Comparison of ENCODE assay signal across 26 cellular contexts in the genomic region with DNA sequence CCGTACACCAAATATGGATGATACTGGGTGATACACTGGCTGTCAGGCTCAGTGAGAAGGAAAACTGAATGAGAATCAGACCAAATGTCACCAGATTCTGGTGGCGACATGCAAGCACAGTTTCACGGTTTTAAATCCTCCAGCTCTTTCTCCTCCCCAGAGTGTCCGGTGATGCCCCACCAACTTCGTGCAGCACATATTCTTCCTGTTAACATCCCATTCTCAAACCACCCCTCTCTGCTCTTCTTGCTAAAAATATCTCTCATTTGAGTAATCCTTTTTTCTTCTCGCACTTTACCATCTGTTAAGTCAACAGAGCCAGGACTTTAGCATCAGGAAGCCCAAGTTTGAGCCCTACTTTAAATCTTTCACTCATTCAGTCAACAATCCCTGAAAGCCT.
A peak's percentile ranks its signal among the peaks of the same experiment; 100 is the strongest.
DNase-seq lines count a peak whose midpoint lies in the region; ATAC-seq and TF ChIP-seq lines count a peak whose summit lies in the region.
"Had no signal": no experiment of that assay in that cellular context is flagged by ENCODE, and none has a peak within 500 bp of the region (broad histone marks: within the 10 kb centered on the region; RNA-seq: fewer than 3 reads in every experiment).

No MANE protein-coding gene starts in this region.

- H3K9me3 Mint-ChIP-seq in osteocyte (ENCODE audit: unreplicated experiment) = peaks cover 5% of the 10 kb centered on the region
- peaks cover 0 to 9% of the 10 kb centered on the region in 2 donors for H3K9me3 Mint-ChIP-seq in stimulated activated naive CD8-positive, alpha-beta T cell treated with anti-CD3 and anti-CD28 coated beads, Interleukin-15, amount 100 ng/mL, for 72 hours
- H3K9me3 Mint-ChIP-seq: activated naive CD4-positive, alpha-beta T cell treated with anti-CD3 and anti-CD28 coated beads, Interleukin-2, amount 50 U/mL, for 24 hours; activated T-helper 17 cell treated with anti-CD3 and anti-CD28 coated beads, Interleukin-2, amount 50 U/mL, for 72 hours; natural killer cell had no signal

- no peak for TF ChIP-seq POLR2A in esophagus squamous epithelium (IDR thresholded peaks at IDR 0.05)

- peak; percentile 5 for DNase-seq in Ammon's horn (ENCODE audit: low spot score)
- peak; percentile 80 for DNase-seq in NCI-H82 treated with DMSO at 0.1 percent for 48 hours (lab: John Stamatoyannopoulos, UW; ENCODE audit: unreplicated experiment)
- DNase-seq in esophagus squamous epithelium (lab: John Stamatoyannopoulos, UW) = no peak
- DNase-seq in osteocyte (ENCODE audit: extremely low spot score, unreplicated experiment) = no peak
- no peak for DNase-seq in NCI-H187 (lab: John Stamatoyannopoulos, UW)
- DNase-seq in putamen (ENCODE audit: low spot score) = no peak
- no peak for DNase-seq in stimulated activated naive CD8-positive, alpha-beta T cell treated with anti-CD3 and anti-CD28 coated beads, Interleukin-15, amount 100 ng/mL, for 72 hours
- DNase-seq: activated CD4-positive, alpha-beta T cell treated with anti-CD3 and anti-CD28 coated beads, Interleukin-2, amount 50 U/mL, for 4 hours; activated CD4-positive, CD25-positive, alpha-beta regulatory T cell; aorta; Calu3; caudate nucleus; EL; GOT3; kidney; natural killer cell; NCI-H1092; NCI-H2029; stomach; T-cell had no signal

- ATAC-seq in stimulated activated naive CD8-positive, alpha-beta T cell treated with anti-CD3 and anti-CD28 coated beads, Interleukin-15, amount 100 ng/mL, for 72 hours = no peak
- ATAC-seq: activated T-helper 17 cell treated with anti-CD3 and anti-CD28 coated beads, Interleukin-2, amount 50 U/mL, for 72 hours; natural killer cell; T-cell had no signal

- H3K27me3 Mint-ChIP-seq in osteocyte (ENCODE audit: unreplicated experiment) = no peaks in the 10 kb centered on the region
- H3K27me3 Mint-ChIP-seq in stimulated activated naive CD8-positive, alpha-beta T cell treated with anti-CD3 and anti-CD28 coated beads, Interleukin-15, amount 100 ng/mL, for 72 hours = no peaks in the 10 kb centered on the region
- H3K27me3 Mint-ChIP-seq: activated naive CD4-positive, alpha-beta T cell treated with anti-CD3 and anti-CD28 coated beads, Interleukin-2, amount 50 U/mL, for 24 hours; activated T-helper 17 cell treated with anti-CD3 and anti-CD28 coated beads, Interleukin-2, amount 50 U/mL, for 72 hours; IgD-negative memory B cell; T-cell had no signal

- no peak overlapping the region for H3K4me3 Mint-ChIP-seq in osteocyte (ENCODE audit: unreplicated experiment)
- no peak overlapping the region for H3K4me3 Mint-ChIP-seq in stimulated activated naive CD8-positive, alpha-beta T cell treated with anti-CD3 and anti-CD28 coated beads, Interleukin-15, amount 100 ng/mL, for 72 hours
- H3K4me3 Mint-ChIP-seq: activated naive CD4-positive, alpha-beta T cell treated with anti-CD3 and anti-CD28 coated beads, Interleukin-2, amount 50 U/mL, for 24 hours; activated T-helper 17 cell treated with anti-CD3 and anti-CD28 coated beads, Interleukin-2, amount 50 U/mL, for 72 hours; CD14-positive monocyte; IgD-negative memory B cell; natural killer cell; T-cell had no signal

- no peak for TF ChIP-seq CTCF in esophagus squamous epithelium (IDR thresholded peaks at IDR 0.05)
- TF ChIP-seq CTCF in osteocyte (IDR thresholded peaks at IDR 0.05) = no peak

- intact Hi-C loops in esophagus squamous epithelium (cut with DNase I) = no loop called here

- H3K9me3 ChIP-seq in esophagus squamous epithelium = peaks cover 0 to 6% (median 0%) of the 10 kb centered on the region in 3 donors
- H3K9me3 ChIP-seq: tibial nerve had no signal

- WGBS in esophagus squamous epithelium, 2 donors = 49 to 71% methylated on average over 6 of the region's 6 CpGs

- H3K4me1 ChIP-seq in esophagus squamous epithelium = peaks cover 4 to 50% (median 23%) of the 10 kb centered on the region in 3 donors

- H3K4me3 ChIP-seq in esophagus squamous epithelium = no peak overlapping the region
- H3K4me3 ChIP-seq: skin epidermis, stomach, tibial nerve had no signal

- H3K27ac Mint-ChIP-seq in osteocyte (ENCODE audit: unreplicated experiment) = peak overlapping the region; percentile 39
- H3K27ac Mint-ChIP-seq in stimulated activated naive CD8-positive, alpha-beta T cell treated with anti-CD3 and anti-CD28 coated beads, Interleukin-15, amount 100 ng/mL, for 72 hours = no peak overlapping the region
- H3K27ac Mint-ChIP-seq: activated naive CD4-positive, alpha-beta T cell treated with anti-CD3 and anti-CD28 coated beads, Interleukin-2, amount 50 U/mL, for 24 hours; activated T-helper 17 cell treated with anti-CD3 and anti-CD28 coated beads, Interleukin-2, amount 50 U/mL, for 72 hours; CD14-positive monocyte; IgD-negative memory B cell; natural killer cell had no signal

- peaks cover 7% of the 10 kb centered on the region for H3K36me3 Mint-ChIP-seq in osteocyte (ENCODE audit: unreplicated experiment)
- H3K36me3 Mint-ChIP-seq: natural killer cell had no signal

- no peaks in the 10 kb centered on the region for H3K36me3 ChIP-seq in esophagus squamous epithelium
- H3K36me3 ChIP-seq: stomach had no signal

- H3K4me1 Mint-ChIP-seq in osteocyte (ENCODE audit: unreplicated experiment) = peaks cover 17% of the 10 kb centered on the region
- H3K4me1 Mint-ChIP-seq in stimulated activated naive CD8-positive, alpha-beta T cell treated with anti-CD3 and anti-CD28 coated beads, Interleukin-15, amount 100 ng/mL, for 72 hours = peaks cover 4% of the 10 kb centered on the region
- H3K4me1 Mint-ChIP-seq: activated naive CD4-positive, alpha-beta T cell treated with anti-CD3 and anti-CD28 coated beads, Interleukin-2, amount 50 U/mL, for 24 hours; natural killer cell had no signal

- no peaks in the 10 kb centered on the region for H3K27me3 ChIP-seq in esophagus squamous epithelium
- H3K27me3 ChIP-seq: stomach, tibial nerve had no signal

- peak overlapping the region in 3 of 4 donors; percentile 43 to 52 (median 45) for H3K27ac ChIP-seq in esophagus squamous epithelium
- H3K27ac ChIP-seq: stomach, tibial nerve had no signal

Comparison
In these comparisons a context has a peak if more than half of its experiments do, and no peak if none do; other contexts are left out.
1. DNase-seq: peak in Ammon's horn (single experiment) and NCI-H82 treated with DMSO at 0.1 percent for 48 hours (single experiment); none in esophagus squamous epithelium (single experiment), osteocyte (single experiment), NCI-H187 (0 of 2), putamen (single experiment) and stimulated activated naive CD8-positive, alpha-beta T cell treated with anti-CD3 and anti-CD28 coated beads, Interleukin-15, amount 100 ng/mL, for 72 hours (0 of 2).